Comparison of ENCODE assay signal across 17 cellular contexts in the genomic region with DNA sequence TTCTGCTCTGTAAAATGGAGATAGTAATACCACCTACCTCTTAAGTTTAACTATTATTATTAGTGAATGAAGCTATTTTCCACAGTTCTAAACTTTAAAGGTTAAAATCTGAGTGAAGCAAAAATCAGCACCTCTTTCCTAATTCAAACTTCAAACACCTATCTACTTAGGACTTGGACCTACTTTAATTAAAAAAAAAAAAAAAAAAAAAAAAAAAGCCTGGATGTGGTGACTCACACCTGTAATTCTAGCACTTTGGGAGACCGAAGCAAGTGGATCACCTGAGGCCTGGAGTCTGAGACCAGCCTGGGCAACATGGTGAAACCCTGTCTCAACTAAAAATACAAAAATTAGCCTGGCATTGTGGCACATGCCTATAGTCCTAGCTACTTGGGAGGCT. TPM values are rescaled to one million over a fixed set of nuclear protein-coding genes. Genes with fewer than 3 reads are reported as not detected.
DNase-seq lines count a peak whose midpoint lies in the region; ATAC-seq and TF ChIP-seq lines count a peak whose summit lies in the region.
"Had no signal": no experiment of that assay in that cellular context is flagged by ENCODE, and none has a peak within 500 bp of the region (broad histone marks: within the 10 kb centered on the region; RNA-seq: fewer than 3 reads in every experiment).

No MANE protein-coding gene starts in this region.

- H3K27ac Mint-ChIP-seq in chondrocyte (ENCODE audit: unreplicated experiment) (peak overlapping the region; percentile 82), CD14-positive monocyte (no peak overlapping the region), glutamatergic neuron (ENCODE audit: unreplicated experiment) (no peak overlapping the region)
- H3K27ac Mint-ChIP-seq in stimulated activated effector memory CD8-positive, alpha-beta T cell treated with anti-CD3 and anti-CD28 coated beads, Interleukin-12 subunit alpha, Interleukin-12 subunit beta, amount 100 ng/mL, for 72 hours, result peak overlapping the region; percentile 2

- POLR2A ChIA-PET in HEK293 (lab: Yijun Ruan, JAX), result no interaction called here

- no peaks in the 10 kb centered on the region for H3K27me3 ChIP-seq in upper lobe of right lung

- intact Hi-C loops in CD14-positive monocyte (cut with micrococcal nuclease) (loop anchor here in 1 of 2 donors (10.0 kb wide), 2 partner anchors 87 to 143 kb away; no protein-coding TSS in a partner anchor), upper lobe of right lung (cut with DNase I) (loop anchor here (10.0 kb wide), 1 partner anchor 153 kb away; no protein-coding TSS in a partner anchor)

- H3K27ac ChIP-seq in HEK293 (ENCODE audit: extremely low read depth, low read depth, low read length), result no peak overlapping the region
- no peak overlapping the region for H3K27ac ChIP-seq in upper lobe of right lung
- H3K27ac ChIP-seq: 22Rv1 had no signal

- no peak overlapping the region for H3K4me3 Mint-ChIP-seq in chondrocyte (ENCODE audit: unreplicated experiment)
- no peak overlapping the region for H3K4me3 Mint-ChIP-seq in stimulated activated effector memory CD8-positive, alpha-beta T cell treated with anti-CD3 and anti-CD28 coated beads, Interleukin-12 subunit alpha, Interleukin-12 subunit beta, amount 100 ng/mL, for 72 hours
- no peak overlapping the region for H3K4me3 Mint-ChIP-seq in CD14-positive monocyte
- no peak overlapping the region for H3K4me3 Mint-ChIP-seq in glutamatergic neuron (ENCODE audit: unreplicated experiment)

- no peak for ATAC-seq in stimulated activated effector memory CD8-positive, alpha-beta T cell treated with anti-CD3 and anti-CD28 coated beads, Interleukin-12 subunit alpha, Interleukin-12 subunit beta, amount 100 ng/mL, for 72 hours
- ATAC-seq in upper lobe of right lung, result no peak

- H3K36me3 Mint-ChIP-seq in chondrocyte (ENCODE audit: low read depth) (peaks cover 3% of the 10 kb centered on the region), CD14-positive monocyte (peaks cover 0 to 7% of the 10 kb centered on the region in 2 donors), glutamatergic neuron (ENCODE audit: unreplicated experiment) (no peaks in the 10 kb centered on the region)
- peaks cover 11% of the 10 kb centered on the region for H3K36me3 Mint-ChIP-seq in stimulated activated effector memory CD8-positive, alpha-beta T cell treated with anti-CD3 and anti-CD28 coated beads, Interleukin-12 subunit alpha, Interleukin-12 subunit beta, amount 100 ng/mL, for 72 hours

- CTCF ChIA-PET in HEK293 (lab: Yijun Ruan, JAX), result interaction anchor here (0.6 to 8.0 kb wide), 8 partner anchors 13 to 249 kb away, joined by 3 to 96 read pairs (median 3); no protein-coding TSS in a partner anchor

- H3K4me1 Mint-ChIP-seq in chondrocyte (ENCODE audit: low read depth) (peaks cover 55% of the 10 kb centered on the region), CD14-positive monocyte (peaks cover 13% of the 10 kb centered on the region), glutamatergic neuron (ENCODE audit: low read depth, unreplicated experiment) (peaks cover 10% of the 10 kb centered on the region)
- H3K4me1 Mint-ChIP-seq in stimulated activated effector memory CD8-positive, alpha-beta T cell treated with anti-CD3 and anti-CD28 coated beads, Interleukin-12 subunit alpha, Interleukin-12 subunit beta, amount 100 ng/mL, for 72 hours, result peaks cover 32% of the 10 kb centered on the region

- no peaks in the 10 kb centered on the region for H3K9me3 Mint-ChIP-seq in chondrocyte (ENCODE audit: low read depth)
- H3K9me3 Mint-ChIP-seq in stimulated activated effector memory CD8-positive, alpha-beta T cell treated with anti-CD3 and anti-CD28 coated beads, Interleukin-12 subunit alpha, Interleukin-12 subunit beta, amount 100 ng/mL, for 72 hours, result no peaks in the 10 kb centered on the region
- H3K9me3 Mint-ChIP-seq in CD14-positive monocyte, result no peaks in the 10 kb centered on the region
- H3K9me3 Mint-ChIP-seq in glutamatergic neuron (ENCODE audit: unreplicated experiment), result peaks cover 9% of the 10 kb centered on the region

- TF ChIP-seq CTCF in HEK293 (tag by site-specific recombination; IDR thresholded peaks at IDR 0.05) (no peak), chondrocyte (IDR thresholded peaks at IDR 0.05) (no peak), CD14-positive monocyte (IDR thresholded peaks at IDR 0.05) (no peak), upper lobe of right lung (IDR thresholded peaks at IDR 0.05) (no peak), glutamatergic neuron (IDR thresholded peaks at IDR 0.05; ENCODE audit: partially characterized antibody, unreplicated experiment) (no peak)

- H3K36me3 ChIP-seq in HEK293 (ENCODE audit: control insufficient read depth in 2 of 2, insufficient read depth in 1 of 2, low read length in 2 of 2) (peaks cover 12 to 19% of the 10 kb centered on the region in 2 experiments; a peak in 2 of 3 replicates), upper lobe of right lung (no peaks in the 10 kb centered on the region)

- H3K4me1 ChIP-seq in HEK293 (ENCODE audit: control insufficient read depth, insufficient read depth, low read length), result peaks cover 14% of the 10 kb centered on the region
- no peaks in the 10 kb centered on the region for H3K4me1 ChIP-seq in upper lobe of right lung

- no peak overlapping the region for H3K4me3 ChIP-seq in HEK293 (ENCODE audit: low read depth, low read length)
- H3K4me3 ChIP-seq in upper lobe of right lung, result no peak overlapping the region

- H3K27me3 Mint-ChIP-seq in chondrocyte (ENCODE audit: low read depth) (no peaks in the 10 kb centered on the region), CD14-positive monocyte (ENCODE audit: low read depth in 3 of 3) (no peaks in the 10 kb centered on the region), glutamatergic neuron (ENCODE audit: unreplicated experiment) (peaks cover 2% of the 10 kb centered on the region)

- DNase-seq in DMS53 (lab: John Stamatoyannopoulos, UW) (peak; percentile 58), DMS53 treated with DMSO at 0.1 percent for 48 hours (lab: John Stamatoyannopoulos, UW; ENCODE audit: unreplicated experiment) (no peak), chondrocyte (ENCODE audit: low spot score) (no peak), CD14-positive monocyte (ENCODE audit: low spot score) (no peak), upper lobe of right lung (no peak), glutamatergic neuron (no peak)
- no peak for DNase-seq in stimulated activated effector memory CD8-positive, alpha-beta T cell treated with anti-CD3 and anti-CD28 coated beads, Interleukin-12 subunit alpha, Interleukin-12 subunit beta, amount 100 ng/mL, for 72 hours (ENCODE audit: low spot score in 2 of 2)
- DNase-seq: Caco-2, IMR-90, MV-4-11, NCI-H1417, NCI-H187 treated with DMSO at 0.1 percent for 48 hours, NCI-H526 treated with DMSO at 0.1 percent for 48 hours, RPMI8226, SIG-M5 had no signal

- H3K9me3 ChIP-seq in HEK293 (ENCODE audit: control insufficient read depth, insufficient read depth, low read depth, low read length), result no peaks in the 10 kb centered on the region
- H3K9me3 ChIP-seq in upper lobe of right lung, result no peaks in the 10 kb centered on the region
- H3K9me3 ChIP-seq: Caco-2 had no signal

TF ChIP-seq in HEK293, 187 proteins besides CTCF, POLR2A, EP300 and RAD21 (continues in another document):
- TF ChIP-seq ZNF529 (tag by site-specific recombination; IDR thresholded peaks at IDR 0.05; ENCODE audit: insufficient replicate concordance) (peak; percentile 34), ZNF112 (tag by site-specific recombination; IDR thresholded peaks at IDR 0.05) (no peak), SP7 (tag by site-specific recombination; IDR thresholded peaks at IDR 0.05) (0 out of 2 replicates have a peak, but pooled peaks have one; percentile 53), ZNF639 (tag by site-specific recombination; IDR thresholded peaks at IDR 0.05) (peak; percentile 70), SETDB1 (IDR thresholded peaks at IDR 0.05; ENCODE audit: insufficient read length, low read length) (peak; percentile 98), ZNF514 (tag by site-specific recombination; IDR thresholded peaks at IDR 0.05) (no peak), KLF8 (tag by site-specific recombination; IDR thresholded peaks at IDR 0.05) (peak; percentile 66; the same call in 1 of the 2 replicates), ZNF184 (tag by site-specific recombination; IDR thresholded peaks at IDR 0.05) (peak; percentile 54; the same call in 1 of the 2 replicates), ZNF248 (tag by site-specific recombination; IDR thresholded peaks at IDR 0.05) (no peak), ZXDB (tag by site-specific recombination; IDR thresholded peaks at IDR 0.05) (0 out of 2 replicates have a peak, but pooled peaks have one; percentile 13)

RNA-seq across cellular contexts. Expression of gene KANSL1, which starts 5.0 kb away (rescaled TPM):
- total RNA-seq in chondrocyte, result 61.4 to 75.8 TPM (median 68.8 TPM) in 3 replicates
- 1 to 10 TPM; 3.1 to 4.6 TPM for polyA plus RNA-seq in CD14-positive monocyte
- total RNA-seq in upper lobe of right lung, result 69.8 TPM
- total RNA-seq in glutamatergic neuron (ENCODE audit: unreplicated experiment), result 191 TPM

Comparison
In these comparisons a context has a peak if more than half of its experiments do, and no peak if none do; other contexts are left out.
1. H3K27ac Mint-ChIP-seq: peak in chondrocyte (single experiment) and stimulated activated effector memory CD8-positive, alpha-beta T cell treated with anti-CD3 and anti-CD28 coated beads, Interleukin-12 subunit alpha, Interleukin-12 subunit beta, amount 100 ng/mL, for 72 hours (single experiment); none in CD14-positive monocyte (0 of 7) and glutamatergic neuron (single experiment).